Comparison of ENCODE assay signal across 8 cellular contexts in genomic region chr12:77065361-77066204, GRCh38. TPM values are rescaled to one million over a fixed set of nuclear protein-coding genes. Genes with fewer than 3 reads are reported as not detected.
DNase-seq lines count a peak whose midpoint lies in the region; ATAC-seq and TF ChIP-seq lines count a peak whose summit lies in the region.

TSS of gene E2F7 (minus strand) at chr12:77065569. CDS start at chr12:77064635, 934 bp downstream.

- no peak for TF ChIP-seq POLR2A in vagina (IDR thresholded peaks at IDR 0.05)

- no peaks in the 10 kb centered on the region for H3K36me3 ChIP-seq in vagina

- WGBS in right cardiac atrium = under 1% methylated on average over 87 of the region's 87 CpGs

- no peak within 1 kb of the TSS for H3K27ac ChIP-seq in right cardiac atrium (ENCODE audit: low read length)
- peak within 1 kb of the TSS; percentile 43 for H3K27ac ChIP-seq in vagina

- H3K4me3 ChIP-seq in right cardiac atrium (ENCODE audit: low read length) = peak within 1 kb of the TSS; percentile 81
- peak within 1 kb of the TSS; percentile 67 to 76 for H3K4me3 ChIP-seq in vagina

- no peaks in the 10 kb centered on the region for H3K4me1 ChIP-seq in right cardiac atrium (ENCODE audit: control insufficient read depth, insufficient read depth, low read length)
- peaks cover 9% of the 10 kb centered on the region for H3K4me1 ChIP-seq in vagina

- no peaks in the 10 kb centered on the region for H3K9me3 ChIP-seq in right cardiac atrium (ENCODE audit: control insufficient read depth, low read length)
- no peaks in the 10 kb centered on the region for H3K9me3 ChIP-seq in vagina

- no peak for TF ChIP-seq CTCF in vagina (IDR thresholded peaks at IDR 0.05)

- ATAC-seq in GM18502 (IDR thresholded peaks at IDR 0.05; ENCODE audit: poor library complexity, unreplicated experiment) = peak; percentile 71
- ATAC-seq in HG02938 (IDR thresholded peaks at IDR 0.05; ENCODE audit: unreplicated experiment) = peak; percentile 59
- ATAC-seq in right cardiac atrium = peak; percentile 99

- DNase-seq in NCI-H1694 (lab: John Stamatoyannopoulos, UW) = peak; percentile 75
- DNase-seq in amygdala (lab: John Stamatoyannopoulos, UW) = peak in 54 of 56 donors; percentile 14 to 84 (median 64)
- peak; percentile 90 to 94 (median 94) for DNase-seq in right cardiac atrium
- DNase-seq in putamen (ENCODE audit: low spot score) = peak; percentile 67
- peak in 1 of 2 donors; percentile 91 for DNase-seq in vagina (ENCODE audit: extremely low spot score in 2 of 2)

- intact Hi-C loops in T-helper 1 cell treated with Interleukin-12 subunit alpha and Interleukin-12 subunit beta and Interleukin-4 antibody, amounts not matched to agents 30 ng/mL and 1 ng/mL, for 36 hours (cut with micrococcal nuclease) = loop anchor here (1.0 to 10.0 kb wide), 8 partner anchors 187 to 1673 kb away; partner anchors contain the start of genes BBS10, CSRP2, GLIPR1L2 and KRR1
- intact Hi-C loops in right cardiac atrium (cut with DNase I) (no loop called here), vagina (cut with DNase I) (no loop called here)

- no peaks in the 10 kb centered on the region for H3K27me3 ChIP-seq in right cardiac atrium (ENCODE audit: control insufficient read depth, insufficient read depth)
- H3K27me3 ChIP-seq in vagina = no peaks in the 10 kb centered on the region

RNA-seq across cellular contexts. Expression of gene E2F7, which starts in this region (rescaled TPM):
- 15.1 and 16.1 TPM in 2 replicates for total RNA-seq in T-helper 1 cell treated with Interleukin-12 subunit alpha and Interleukin-12 subunit beta and Interleukin-4 antibody, amounts not matched to agents 30 ng/mL and 1 ng/mL, for 36 hours
- total RNA-seq in right cardiac atrium (under 1 TPM; 0.24 to 0.94 (median 0.39) TPM), vagina (2.2 TPM)
- 0.09 TPM for polyA plus RNA-seq in right cardiac atrium

Comparison
In these comparisons a context has a peak if more than half of its experiments do, and no peak if none do; other contexts are left out.
1. Peak in DNase-seq, ATAC-seq and H3K4me3 ChIP-seq in right cardiac atrium; RNA of the gene not detected or under 1 TPM.